Comparison of ENCODE assay signal across 1 cellular context in genomic region chr12:46788247-46788887, GRCh38.
TF ChIP-seq lines count a peak whose summit lies in the region.

No MANE protein-coding gene starts in this region.

TF ChIP-seq in GM12878, 131 proteins besides CTCF, POLR2A, EP300 and RAD21 (continued from another document):
- no peak for TF ChIP-seq E4F1 (IDR thresholded peaks at IDR 0.05; ENCODE audit: borderline replicate concordance, partially characterized antibody)
- no peak for TF ChIP-seq FOXK2 (IDR thresholded peaks at IDR 0.05)
- no peak for TF ChIP-seq SREBF1 (IDR thresholded peaks at IDR 0.05; ENCODE audit: low read length)
- TF ChIP-seq, protein P1, sequence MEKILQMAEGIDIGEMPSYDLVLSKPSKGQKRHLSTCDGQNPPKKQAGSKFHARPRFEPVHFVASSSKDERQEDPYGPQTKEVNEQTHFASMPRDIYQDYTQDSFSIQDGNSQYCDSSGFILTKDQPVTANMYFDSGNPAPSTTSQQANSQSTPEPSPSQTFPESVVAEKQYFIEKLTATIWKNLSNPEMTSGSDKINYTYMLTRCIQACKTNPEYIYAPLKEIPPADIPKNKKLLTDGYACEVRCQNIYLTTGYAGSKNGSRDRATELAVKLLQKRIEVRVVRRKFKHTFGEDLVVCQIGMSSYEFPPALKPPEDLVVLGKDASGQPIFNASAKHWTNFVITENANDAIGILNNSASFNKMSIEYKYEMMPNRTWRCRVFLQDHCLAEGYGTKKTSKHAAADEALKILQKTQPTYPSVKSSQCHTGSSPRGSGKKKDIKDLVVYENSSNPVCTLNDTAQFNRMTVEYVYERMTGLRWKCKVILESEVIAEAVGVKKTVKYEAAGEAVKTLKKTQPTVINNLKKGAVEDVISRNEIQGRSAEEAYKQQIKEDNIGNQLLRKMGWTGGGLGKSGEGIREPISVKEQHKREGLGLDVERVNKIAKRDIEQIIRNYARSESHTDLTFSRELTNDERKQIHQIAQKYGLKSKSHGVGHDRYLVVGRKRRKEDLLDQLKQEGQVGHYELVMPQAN (conservative IDR thresholded peaks at IDR 0.05) = no peak
- TF ChIP-seq, protein P2, sequence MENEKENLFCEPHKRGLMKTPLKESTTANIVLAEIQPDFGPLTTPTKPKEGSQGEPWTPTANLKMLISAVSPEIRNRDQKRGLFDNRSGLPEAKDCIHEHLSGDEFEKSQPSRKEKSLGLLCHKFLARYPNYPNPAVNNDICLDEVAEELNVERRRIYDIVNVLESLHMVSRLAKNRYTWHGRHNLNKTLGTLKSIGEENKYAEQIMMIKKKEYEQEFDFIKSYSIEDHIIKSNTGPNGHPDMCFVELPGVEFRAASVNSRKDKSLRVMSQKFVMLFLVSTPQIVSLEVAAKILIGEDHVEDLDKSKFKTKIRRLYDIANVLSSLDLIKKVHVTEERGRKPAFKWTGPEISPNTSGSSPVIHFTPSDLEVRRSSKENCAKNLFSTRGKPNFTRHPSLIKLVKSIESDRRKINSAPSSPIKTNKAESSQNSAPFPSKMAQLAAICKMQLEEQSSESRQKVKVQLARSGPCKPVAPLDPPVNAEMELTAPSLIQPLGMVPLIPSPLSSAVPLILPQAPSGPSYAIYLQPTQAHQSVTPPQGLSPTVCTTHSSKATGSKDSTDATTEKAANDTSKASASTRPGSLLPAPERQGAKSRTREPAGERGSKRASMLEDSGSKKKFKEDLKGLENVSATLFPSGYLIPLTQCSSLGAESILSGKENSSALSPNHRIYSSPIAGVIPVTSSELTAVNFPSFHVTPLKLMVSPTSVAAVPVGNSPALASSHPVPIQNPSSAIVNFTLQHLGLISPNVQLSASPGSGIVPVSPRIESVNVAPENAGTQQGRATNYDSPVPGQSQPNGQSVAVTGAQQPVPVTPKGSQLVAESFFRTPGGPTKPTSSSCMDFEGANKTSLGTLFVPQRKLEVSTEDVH (IDR thresholded peaks at IDR 0.05; ENCODE audit: low read depth, partially characterized antibody) = no peak
- 0 out of 2 replicates have a peak, but pooled peaks have one; percentile 18 for TF ChIP-seq EED (IDR thresholded peaks at IDR 0.05; ENCODE audit: low read depth)
- no peak for TF ChIP-seq ZNF384 (IDR thresholded peaks at IDR 0.05; ENCODE audit: borderline replicate concordance, low read depth, low read length)
- TF ChIP-seq FOS (IDR thresholded peaks at IDR 0.05; ENCODE audit: borderline replicate concordance, extremely low read depth, insufficient read length) = no peak
- 0 out of 2 replicates have a peak, but pooled peaks have one; percentile 22 for TF ChIP-seq JUNB (IDR thresholded peaks at IDR 0.05)
- no peak for TF ChIP-seq CBX5 (IDR thresholded peaks at IDR 0.05; ENCODE audit: low read depth)
TF ChIP-seq in GM12878: peak in this region for 2.
